ENCODE assay signal across 16 cellular contexts in the genomic region with DNA sequence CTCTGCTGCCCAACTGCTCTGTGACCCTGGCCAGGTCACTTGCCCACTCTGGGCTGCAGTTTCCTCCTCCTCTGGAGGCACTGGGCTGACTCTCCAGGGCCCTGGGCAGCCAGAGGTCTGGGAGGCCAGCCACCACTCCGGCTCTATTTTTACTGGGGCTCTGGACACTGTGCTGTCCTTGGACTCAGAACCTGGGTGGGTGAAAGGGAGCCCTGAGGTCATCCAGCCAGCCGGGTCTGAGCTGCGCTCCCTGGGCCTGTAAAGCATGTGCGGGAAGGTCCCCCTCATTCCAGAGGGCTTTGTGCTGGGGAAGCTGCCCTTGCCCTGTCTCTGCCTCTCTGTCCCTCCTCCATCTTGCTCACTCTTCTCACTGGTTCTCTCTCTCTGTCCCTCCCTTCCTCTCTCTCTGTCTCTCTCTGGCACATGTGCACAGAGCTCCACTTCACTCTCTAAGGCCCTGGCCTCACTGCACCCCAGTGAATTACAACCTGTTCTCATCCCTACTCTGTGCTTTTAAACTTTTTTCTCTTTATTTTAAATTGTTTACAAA. TPM values are rescaled to one million over a fixed set of nuclear protein-coding genes. Genes with fewer than 3 reads are reported as not detected.
A peak's percentile ranks its signal among the peaks of the same experiment; 100 is the strongest.
DNase-seq lines count a peak whose midpoint lies in the region; ATAC-seq and TF ChIP-seq lines count a peak whose summit lies in the region.
"Had no signal": no experiment of that assay in that cellular context is flagged by ENCODE, and none has a peak within 500 bp of the region (broad histone marks: within the 10 kb centered on the region; RNA-seq: fewer than 3 reads in every experiment).

No MANE protein-coding gene starts in this region.

- CTCF ChIA-PET in PC-3 (lab: Charles Lee): no interaction called here

- no peaks in the 10 kb centered on the region for H3K36me3 ChIP-seq in PC-3 (ENCODE audit: low read depth, low read length)
- no peaks in the 10 kb centered on the region for H3K36me3 ChIP-seq in cardiac muscle cell
- H3K36me3 ChIP-seq in neural progenitor cell: no peaks in the 10 kb centered on the region
- no peaks in the 10 kb centered on the region for H3K36me3 ChIP-seq in transverse colon
- H3K36me3 ChIP-seq in MG63: no peaks in the 10 kb centered on the region
- H3K36me3 ChIP-seq: BLaER1, stomach had no signal

- H3K27me3 ChIP-seq in PC-3 (ENCODE audit: low read length) (no peaks in the 10 kb centered on the region), cardiac muscle cell (no peaks in the 10 kb centered on the region), neural progenitor cell (no peaks in the 10 kb centered on the region), transverse colon (no peaks in the 10 kb centered on the region), MG63 (no peaks in the 10 kb centered on the region)
- H3K27me3 ChIP-seq: BLaER1, stomach had no signal

- peak overlapping the region; percentile 60; the same call in 1 of the 2 replicates for H2AFZ ChIP-seq in PC-3 (ENCODE audit: low read length)
- H2AFZ ChIP-seq in neural progenitor cell (replicated peaks): peak overlapping the region; percentile 73
- H2AFZ ChIP-seq: parathyroid adenoma had no signal

- H3K27me3 Mint-ChIP-seq in neural progenitor cell (ENCODE audit: insufficient read depth, low read depth): peaks cover 9% of the 10 kb centered on the region

- H3K9me2 ChIP-seq in PC-3 (replicated peaks; ENCODE audit: low read length): no peaks in the 10 kb centered on the region

- no peak for TF ChIP-seq EP300 in transverse colon (IDR thresholded peaks at IDR 0.05; ENCODE audit: low read depth)

- 48% methylated on average over 4 of the region's 4 CpGs; no CpG with 5 or more reads in 1 of the 2 donors for WGBS in transverse colon (ENCODE audit: low coverage in 1 of 2), 2 donors

- H3K4me3 ChIP-seq in PC-3 (ENCODE audit: low read length) (no peak overlapping the region), cardiac muscle cell (no peak overlapping the region), neural progenitor cell (no peak overlapping the region), transverse colon (no peak overlapping the region), MG63 (no peak overlapping the region)
- H3K4me3 ChIP-seq: BLaER1, stomach had no signal

- in situ Hi-C loops in transverse colon (cut with MboI; ENCODE audit: low pct_ligation_motif_present in 1 of 4, low pct_unique_long_range_greater_than_20kb in 1 of 4, low sequenced_read_pairs in 3 of 4): no loop called here

- H3K36me3 Mint-ChIP-seq in neural progenitor cell: no peaks in the 10 kb centered on the region

- no peak for ATAC-seq in PC-3
- ATAC-seq: activated naive CD8-positive, alpha-beta T cell treated with anti-CD3 and anti-CD28 coated beads, Interleukin-2, amount 50 U/mL, for 24 hours; activated T-cell treated with anti-CD3 and anti-CD28 coated beads, Interleukin-2, amount 50 U/mL, for 4 hours had no signal

- H3K4me1 Mint-ChIP-seq in neural progenitor cell: peaks cover 11% of the 10 kb centered on the region
- H3K4me1 Mint-ChIP-seq: activated naive CD8-positive, alpha-beta T cell treated with anti-CD3 and anti-CD28 coated beads, Interleukin-2, amount 50 U/mL, for 24 hours had no signal

- H3K9me3 ChIP-seq in PC-3 (ENCODE audit: low read length): no peaks in the 10 kb centered on the region
- no peaks in the 10 kb centered on the region for H3K9me3 ChIP-seq in cardiac muscle cell (ENCODE audit: low read depth)
- H3K9me3 ChIP-seq in neural progenitor cell (ENCODE audit: low read depth): no peaks in the 10 kb centered on the region
- no peaks in the 10 kb centered on the region for H3K9me3 ChIP-seq in transverse colon
- no peaks in the 10 kb centered on the region for H3K9me3 ChIP-seq in MG63
- H3K9me3 ChIP-seq: BLaER1, stomach had no signal

- H3K4me2 ChIP-seq in PC-3 (ENCODE audit: low read length) (no peak overlapping the region), neural progenitor cell (no peak overlapping the region)
- H3K4me2 ChIP-seq: BLaER1 had no signal

- H3K27ac Mint-ChIP-seq in neural progenitor cell: peak overlapping the region; percentile 27
- H3K27ac Mint-ChIP-seq: activated naive CD8-positive, alpha-beta T cell treated with anti-CD3 and anti-CD28 coated beads, Interleukin-2, amount 50 U/mL, for 24 hours had no signal

- no peaks in the 10 kb centered on the region for H3K9me3 Mint-ChIP-seq in neural progenitor cell
- H3K9me3 Mint-ChIP-seq: activated naive CD8-positive, alpha-beta T cell treated with anti-CD3 and anti-CD28 coated beads, Interleukin-2, amount 50 U/mL, for 24 hours; activated T-cell treated with anti-CD3 and anti-CD28 coated beads, Interleukin-2, amount 50 U/mL, for 4 hours had no signal

- BruUV-seq in PC-3 (replicated peaks; lab: Mats Ljungman, UMichigan): no TSS peak

- no peaks in the 10 kb centered on the region for H4K20me1 ChIP-seq in PC-3 (ENCODE audit: low read length)
- H4K20me1 ChIP-seq in neural progenitor cell (ENCODE audit: low read depth): no peaks in the 10 kb centered on the region
- H4K20me1 ChIP-seq: BLaER1 had no signal

- H3F3A ChIP-seq in PC-3 (ENCODE audit: low read length, unreplicated experiment) (no peaks in the 10 kb centered on the region), neural progenitor cell (ENCODE audit: low read depth) (no peaks in the 10 kb centered on the region)

- DNase-seq in PC-3 (no peak), cardiac muscle cell (ENCODE audit: low read depth in 1 of 2, low spot score in 1 of 2) (no peak), neural progenitor cell (ENCODE audit: low spot score) (no peak), transverse colon (no peak), retina (no peak), MG63 (no peak), SW480 (ENCODE audit: low spot score) (no peak)
- DNase-seq: activated naive CD8-positive, alpha-beta T cell treated with anti-CD3 and anti-CD28 coated beads, Interleukin-2, amount 50 U/mL, for 24 hours; activated T-cell treated with anti-CD3 and anti-CD28 coated beads, Interleukin-2, amount 50 U/mL, for 4 hours; foreskin melanocyte; midbrain; NCI-H510A; stomach had no signal

- TF ChIP-seq POLR2A in transverse colon (IDR thresholded peaks at IDR 0.05): no peak

- H3K79me2 ChIP-seq in PC-3 (ENCODE audit: low read length) (no peaks in the 10 kb centered on the region), neural progenitor cell (ENCODE audit: low read depth) (no peaks in the 10 kb centered on the region)
- H3K79me2 ChIP-seq: parathyroid adenoma had no signal

- H3K9ac ChIP-seq in PC-3 (ENCODE audit: low read length) (no peak overlapping the region), neural progenitor cell (no peak overlapping the region)
- H3K9ac ChIP-seq: BLaER1, parathyroid adenoma had no signal

- intact Hi-C loops in PC-3 (cut with micrococcal nuclease): no loop called here
- intact Hi-C loops in transverse colon (cut with DNase I; ENCODE audit: low total_unique reads): no loop called here

- H3K27ac ChIP-seq in PC-3 (ENCODE audit: low read length) (no peak overlapping the region), cardiac muscle cell (peak overlapping the region; percentile 73), neural progenitor cell (no peak overlapping the region), transverse colon (peak overlapping the region; percentile 64 to 85 (median 72))
- H3K27ac ChIP-seq: BLaER1, parathyroid adenoma had no signal

- TF ChIP-seq CTCF in PC-3 (conservative IDR thresholded peaks at IDR 0.05; ENCODE audit: low read depth, low read length) (no peak), cardiac muscle cell (IDR thresholded peaks at IDR 0.05; ENCODE audit: low read depth, low read length) (no peak), neural progenitor cell (IDR thresholded peaks at IDR 0.05) (no peak), transverse colon (IDR thresholded peaks at IDR 0.05) (no peak)

- H3K4me3 Mint-ChIP-seq in neural progenitor cell: no peak overlapping the region
- H3K4me3 Mint-ChIP-seq: activated naive CD8-positive, alpha-beta T cell treated with anti-CD3 and anti-CD28 coated beads, Interleukin-2, amount 50 U/mL, for 24 hours; activated T-cell treated with anti-CD3 and anti-CD28 coated beads, Interleukin-2, amount 50 U/mL, for 4 hours had no signal

- H3K4me1 ChIP-seq in PC-3 (ENCODE audit: insufficient read depth, low read length) (peaks cover 33% of the 10 kb centered on the region), cardiac muscle cell (ENCODE audit: low read depth) (peaks cover 47% of the 10 kb centered on the region), neural progenitor cell (peaks cover 13% of the 10 kb centered on the region), transverse colon (peaks cover 5 to 17% (median 5%) of the 10 kb centered on the region in 4 donors)
- H3K4me1 ChIP-seq: BLaER1, parathyroid adenoma had no signal

- POLR2A ChIA-PET in PC-3 (lab: Charles Lee; ENCODE audit: unreplicated experiment): no interaction called here

RNA-seq across cellular contexts. Expression of a gene that starts 24.6 kb away (rescaled TPM):
- total RNA-seq in PC-3 (2014; rRNA removed): 14.6 and 21.6 TPM in 2 replicates
- 952 and 1,065 TPM in 2 replicates for total RNA-seq in cardiac muscle cell
- polyA plus RNA-seq in cardiac muscle cell: 829 and 1,030 TPM in 2 replicates
- 0.53 TPM in 1 of 2 replicates, not detected in the other for total RNA-seq in neural progenitor cell (ENCODE audit: low replicate concordance)
- 10 to 100 TPM in 2 of 4 donors, 1 to 10 TPM in 1, not detected in 1; 9.0 to 37.0 (median 15.7) TPM for total RNA-seq in transverse colon
- 2.3 and 6.3 TPM in 2 replicates for total RNA-seq in MG63 (2014; rRNA removed; shearing (Covaris generic); ENCODE audit: low replicate concordance)
- total RNA-seq: OCI-LY7 had no signal

RNA-seq across cellular contexts. Expression of a gene that starts 51.9 kb away (rescaled TPM):
- total RNA-seq in PC-3 (2014; rRNA removed) (0.07 and 0.46 TPM in 2 replicates), cardiac muscle cell (1.1 and 1.2 TPM in 2 replicates), neural progenitor cell (ENCODE audit: low replicate concordance) (0.04 and 0.19 TPM in 2 replicates), transverse colon (10 to 100 TPM in 3 of 4 donors, 1 to 10 TPM in 1; 8.5 to 19.7 (median 13.9) TPM)
- polyA plus RNA-seq in cardiac muscle cell: 0.61 and 2.3 TPM in 2 replicates
- total RNA-seq in MG63 (2014; rRNA removed; shearing (Covaris generic); ENCODE audit: low replicate concordance): 0.56 TPM in 1 of 2 replicates, not detected in the other

RNA-seq across cellular contexts. Expression of a gene that starts 55.8 kb away (rescaled TPM):
- total RNA-seq in PC-3 (2014; rRNA removed) (6.7 and 8.2 TPM in 2 replicates), cardiac muscle cell (not detected in 2 replicates), neural progenitor cell (ENCODE audit: low replicate concordance) (0.03 TPM in 1 of 2 replicates, not detected in the other), transverse colon (10 to 100 TPM in 3 of 4 donors, 1 to 10 TPM in 1; 4.6 to 39.7 (median 27.5) TPM)
- polyA plus RNA-seq in cardiac muscle cell: 0.07 TPM in 1 of 2 replicates, not detected in the other
- 8.5 and 9.9 TPM in 2 replicates for total RNA-seq in MG63 (2014; rRNA removed; shearing (Covaris generic); ENCODE audit: low replicate concordance)

Comparison
In these comparisons a context has a peak if more than half of its experiments do, and no peak if none do; other contexts are left out.
1. H3K27ac ChIP-seq: peak in cardiac muscle cell (single experiment) and transverse colon (4 of 4); none in PC-3 (single experiment) and neural progenitor cell (single experiment).
2. RNA of a gene that starts 24.6 kb away (total RNA-seq): 952 to 1,065 TPM in cardiac muscle cell; 9.0 to 37.0 TPM in transverse colon, 14.6 to 21.6 TPM in PC-3, 2.3 to 6.3 TPM in MG63 and 0.53 TPM in neural progenitor cell; every median in the first group is over 10 times any median in the second.